ENCODE assay signal across 25 cellular contexts in the genomic region with DNA sequence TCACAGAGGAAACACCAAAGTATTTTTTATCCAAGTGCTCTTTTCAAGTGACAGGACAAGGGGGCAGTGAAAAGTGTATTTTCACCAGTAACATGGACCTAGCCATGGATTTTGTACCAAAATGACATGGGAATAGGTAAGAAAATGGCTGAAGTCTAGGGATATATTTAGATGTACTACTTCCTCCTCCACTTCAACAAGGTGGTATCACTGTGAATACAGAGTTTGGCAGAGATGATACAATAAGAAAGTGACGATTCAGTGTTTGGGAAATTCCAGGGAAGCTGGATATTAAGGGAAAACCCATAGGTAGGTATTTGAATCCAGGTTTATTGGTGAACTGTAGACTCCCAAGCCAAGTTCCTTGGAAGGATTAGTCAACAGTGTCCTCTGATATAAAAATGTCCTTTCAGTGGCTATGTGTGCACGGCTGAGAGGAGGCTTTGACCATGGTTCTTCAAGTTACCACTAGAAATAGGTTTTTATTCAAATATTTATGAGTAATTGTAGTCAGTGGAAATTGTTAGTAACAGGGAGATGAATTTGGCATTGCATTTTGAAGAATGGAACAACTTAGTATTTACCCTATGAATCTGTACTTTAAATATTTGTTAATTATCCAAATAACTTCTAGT.
"Had no signal": no experiment of that assay in that cellular context is flagged by ENCODE, and none has a peak within 500 bp of the region (broad histone marks: within the 10 kb centered on the region; RNA-seq: fewer than 3 reads in every experiment).

No MANE protein-coding gene starts in this region.

- H3K27ac ChIP-seq: heart left ventricle, left lung, lower lobe of right lung, prostate gland, skin epidermis, suprapubic skin, tibial nerve had no signal

- H3K4me3 ChIP-seq: heart left ventricle, left lung, lower lobe of right lung, mucosa of descending colon, prostate gland, skin epidermis, suprapubic skin, tibial nerve had no signal

- DNase-seq: activated CD4-positive, alpha-beta memory T cell treated with anti-CD3 and anti-CD28 coated beads, Interleukin-2, amount 10 ng/mL, durations not matched to agents 7 days and 5 days; activated CD4-positive, alpha-beta T cell treated with anti-CD3 and anti-CD28 coated beads, Interleukin-2, amount 10 ng/mL, durations not matched to agents 7 days and 5 days; activated CD4-positive, CD25-positive, alpha-beta regulatory T cell treated with anti-CD3 and anti-CD28 coated beads, Interleukin-2, amount 50 U/mL, for 72 hours; activated gamma-delta T cell treated with Interleukin-2 at 50 U/mL for 16 hours; activated naive CD4-positive, alpha-beta T cell treated with anti-CD3 and anti-CD28 coated beads, Interleukin-2, amount 50 U/mL, for 16 hours; activated T-cell treated with anti-CD3 and anti-CD28 coated beads, Interleukin-2, amount 50 U/mL, for 4 hours; endodermal cell; foreskin fibroblast; heart left ventricle; kidney glomerular epithelial cell; left lung; lower lobe of right lung; mesendoderm; mucosa of descending colon; retina; stimulated activated CD4-positive, alpha-beta T cell treated with anti-CD3 and anti-CD28 coated beads, Interleukin-12 subunit alpha, Interleukin-12 subunit beta, amount 100 ng/mL, for 4 hours; stimulated activated CD4-positive, alpha-beta T cell treated with anti-CD3 and anti-CD28 coated beads, Interleukin-4, amount 100 ng/mL, for 1 hour had no signal

- ATAC-seq: activated T-cell treated with anti-CD3 and anti-CD28 coated beads, Interleukin-2, amount 50 U/mL, for 4 hours; activated T-helper 17 cell treated with anti-CD3 and anti-CD28 coated beads, Interleukin-2, amount 50 U/mL, for 72 hours; esophagus mucosa; heart left ventricle; left lung; lower lobe of right lung; mucosa of descending colon; natural killer cell treated with Interleukin-12 subunit alpha and Interleukin-12 subunit beta and Interleukin-15 and Interleukin-18, amount 100 ng/mL, for 72 hours; sciatic nerve had no signal

- H3K36me3 ChIP-seq: heart left ventricle, left lung, lower lobe of right lung, prostate gland, suprapubic skin, tibial nerve had no signal

- H3K4me1 ChIP-seq: left lung, lower lobe of right lung, prostate gland had no signal

- H3K9me3 ChIP-seq: heart left ventricle, left lung, lower lobe of right lung, mucosa of descending colon, prostate gland, suprapubic skin, tibial nerve had no signal

- H3K27me3 ChIP-seq: heart left ventricle, left lung, suprapubic skin, tibial nerve had no signal
